In genomic region chr2:29223851-29224692, GRCh38 we compare ENCODE assay signal across 9 cellular contexts.
DNase-seq lines count a peak whose midpoint lies in the region; ATAC-seq, FAIRE-seq and TF ChIP-seq lines count a peak whose summit lies in the region.
"Had no signal": no experiment of that assay in that cellular context is flagged by ENCODE, and none has a peak within 500 bp of the region (broad histone marks: within the 10 kb centered on the region; RNA-seq: fewer than 3 reads in every experiment).

No MANE protein-coding gene starts in this region.

- H3K4me3 ChIP-seq in retinal pigment epithelial cell (ENCODE audit: low read length) (no peak overlapping the region), small intestine (ENCODE audit: low read depth in 1 of 2, low read length in 2 of 2) (no peak overlapping the region)

- no peak for FAIRE-seq in small intestine (lab: Jason Lieb, UNC)

- in situ Hi-C loops in G401 (cut with HindIII; ENCODE audit: low sequenced_read_pairs) = no loop called here

- peak; percentile 61 for ATAC-seq in foreskin keratinocyte
- no peak for ATAC-seq in activated T-cell treated with anti-CD3 and anti-CD28 coated beads, Interleukin-2, amount 50 U/mL, for 72 hours (replicated peaks in 1 of 2)

- peaks cover 41% of the 10 kb centered on the region for H3K27me3 ChIP-seq in foreskin keratinocyte
- no peaks in the 10 kb centered on the region for H3K27me3 ChIP-seq in small intestine (ENCODE audit: control insufficient read depth in 2 of 2, insufficient read depth in 2 of 2, low read length in 2 of 2)

- no peak for TF ChIP-seq CTCF in foreskin keratinocyte (conservative IDR thresholded peaks at IDR 0.05)
- no peak for TF ChIP-seq CTCF in retinal pigment epithelial cell (conservative IDR thresholded peaks at IDR 0.05; ENCODE audit: low read depth, low read length)

- H3K9me3 ChIP-seq in small intestine (ENCODE audit: control insufficient read depth, low read depth) = no peaks in the 10 kb centered on the region

- H3K36me3 ChIP-seq in small intestine (ENCODE audit: control insufficient read depth in 2 of 2, insufficient read depth in 2 of 2, low read length in 2 of 2) = no peaks in the 10 kb centered on the region

- no peaks in the 10 kb centered on the region for H3K9me3 Mint-ChIP-seq in activated T-cell treated with anti-CD3 and anti-CD28 coated beads, Interleukin-2, amount 50 U/mL, for 72 hours

- no peaks in the 10 kb centered on the region for H3K4me1 ChIP-seq in foreskin keratinocyte
- H3K4me1 ChIP-seq in small intestine (ENCODE audit: control insufficient read depth in 2 of 2, insufficient read depth in 1 of 2, low read depth in 1 of 2, low read length in 1 of 2) = no peaks in the 10 kb centered on the region

- WGBS in small intestine, 3 donors = 62 to 72% (median 65%) methylated on average over 7 of the region's 7 CpGs

- H3K4me3 Mint-ChIP-seq in activated T-cell treated with anti-CD3 and anti-CD28 coated beads, Interleukin-2, amount 50 U/mL, for 72 hours = no peak overlapping the region

- peaks cover 8% of the 10 kb centered on the region for H3K27me3 Mint-ChIP-seq in activated T-cell treated with anti-CD3 and anti-CD28 coated beads, Interleukin-2, amount 50 U/mL, for 72 hours (ENCODE audit: low read depth)

- no peak overlapping the region for H3K27ac ChIP-seq in foreskin keratinocyte
- H3K27ac ChIP-seq in small intestine (ENCODE audit: low read depth in 1 of 2, low read length in 1 of 2) = no peak overlapping the region

- no peaks in the 10 kb centered on the region for H3K4me1 Mint-ChIP-seq in activated T-cell treated with anti-CD3 and anti-CD28 coated beads, Interleukin-2, amount 50 U/mL, for 72 hours (ENCODE audit: low read depth)

- no peaks in the 10 kb centered on the region for H3K36me3 Mint-ChIP-seq in activated T-cell treated with anti-CD3 and anti-CD28 coated beads, Interleukin-2, amount 50 U/mL, for 72 hours (ENCODE audit: insufficient read depth in 2 of 2)

- DNase-seq in G401 (ENCODE audit: low spot score) = peak; percentile 12
- peak; percentile 80 for DNase-seq in RPMI8226
- peak; percentile 55 to 86 for DNase-seq in foreskin keratinocyte
- peak; percentile 94 for DNase-seq in retinal pigment epithelial cell (ENCODE audit: low read depth)
- DNase-seq in activated naive CD4-positive, alpha-beta T cell treated with anti-CD3 and anti-CD28 coated beads, Interleukin-2, amount 50 U/mL, for 16 hours = no peak
- no peak for DNase-seq in SHP77 treated with DMSO at 0.1 percent for 48 hours (lab: John Stamatoyannopoulos, UW)
- DNase-seq in activated T-cell treated with anti-CD3 and anti-CD28 coated beads, Interleukin-2, amount 50 U/mL, for 72 hours = no peak
- no peak for DNase-seq in small intestine
- DNase-seq: stimulated activated naive CD4-positive, alpha-beta T cell had no signal

- H3K27ac Mint-ChIP-seq in activated T-cell treated with anti-CD3 and anti-CD28 coated beads, Interleukin-2, amount 50 U/mL, for 72 hours = no peak overlapping the region

Comparison
In these comparisons a context has a peak if more than half of its experiments do, and no peak if none do; other contexts are left out.
1. DNase-seq: peak in G401 (single experiment), RPMI8226 (single experiment), foreskin keratinocyte (2 of 2) and retinal pigment epithelial cell (single experiment); none in activated naive CD4-positive, alpha-beta T cell treated with anti-CD3 and anti-CD28 coated beads, Interleukin-2, amount 50 U/mL, for 16 hours (single experiment), SHP77 treated with DMSO at 0.1 percent for 48 hours (single experiment), activated T-cell treated with anti-CD3 and anti-CD28 coated beads, Interleukin-2, amount 50 U/mL, for 72 hours (0 of 2) and small intestine (single experiment).